Comparison of ENCODE assay signal across 22 cellular contexts in the genomic region with DNA sequence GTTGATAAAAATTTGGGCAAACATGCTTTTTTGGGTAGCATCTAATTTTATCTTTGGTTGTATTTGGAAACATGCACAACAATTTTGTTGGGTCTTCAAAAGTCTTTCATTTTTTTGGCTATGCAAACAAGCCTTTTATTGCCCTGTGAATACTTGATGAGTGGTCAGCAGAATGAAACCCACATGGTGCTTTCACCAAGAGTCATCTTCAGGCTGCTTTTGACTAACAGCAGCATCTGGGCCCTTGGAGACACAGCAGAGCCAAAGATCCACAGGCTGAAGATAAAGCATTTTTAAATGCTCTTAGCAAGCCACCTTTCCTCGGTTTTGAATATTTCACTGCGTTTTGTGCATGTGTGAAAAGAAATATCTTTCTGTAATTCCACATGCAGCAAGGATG.
DNase-seq lines count a peak whose midpoint lies in the region; ATAC-seq and TF ChIP-seq lines count a peak whose summit lies in the region.
"Had no signal": no experiment of that assay in that cellular context is flagged by ENCODE, and none has a peak within 500 bp of the region (broad histone marks: within the 10 kb centered on the region; RNA-seq: fewer than 3 reads in every experiment).

No MANE protein-coding gene starts in this region.

- no peak for TF ChIP-seq CTCF in fibroblast of villous mesenchyme (IDR thresholded peaks at IDR 0.05; ENCODE audit: insufficient read depth, low read depth, low read length)
- TF ChIP-seq CTCF in uterus (IDR thresholded peaks at IDR 0.05) = no peak

- H3K4me3 ChIP-seq in fibroblast of villous mesenchyme (ENCODE audit: low read depth, low read length) (no peak overlapping the region), uterus (no peak overlapping the region)
- H3K4me3 ChIP-seq: GM12878, K562, SJSA1 had no signal

- H3K36me3 ChIP-seq in uterus = no peaks in the 10 kb centered on the region
- H3K36me3 ChIP-seq: BE2C, SJSA1 had no signal

- ATAC-seq in GM18511 (IDR thresholded peaks at IDR 0.05; ENCODE audit: unreplicated experiment) = no peak
- no peak for ATAC-seq in HG02678 (IDR thresholded peaks at IDR 0.05; ENCODE audit: unreplicated experiment)
- ATAC-seq: GM12878, K562, PC-3, T-cell had no signal

- H3K27ac ChIP-seq in uterus = peak overlapping the region; percentile 47 to 57
- H3K27ac ChIP-seq: SJSA1 had no signal

- no peaks in the 10 kb centered on the region for H3K9me3 ChIP-seq in uterus
- H3K9me3 ChIP-seq: BE2C, SJSA1 had no signal

- no peak for TF ChIP-seq POLR2A in uterus (IDR thresholded peaks at IDR 0.05)

- H3K27me3 ChIP-seq in uterus = no peaks in the 10 kb centered on the region
- H3K27me3 ChIP-seq: BE2C, SJSA1 had no signal

- H3K4me1 ChIP-seq in uterus = no peaks in the 10 kb centered on the region
- H3K4me1 ChIP-seq: BE2C, SJSA1 had no signal

- DNase-seq in AG20443 (ENCODE audit: low spot score) (peak; percentile 72), GM04504 (ENCODE audit: low read depth) (peak; percentile 10), fibroblast of villous mesenchyme (ENCODE audit: low read depth) (peak; percentile 18), uterus (no peak), dedifferentiated amniotic fluid mesenchymal stem cell (ENCODE audit: extremely low spot score) (no peak)
- DNase-seq: BE2C, HCEC 1CT, NCI-H1105 treated with DMSO at 0.1 percent for 48 hours, NCI-H146, NCI-H1930, NCI-H2107, NCI-H524, NCI-H748 treated with DMSO at 0.1 percent for 48 hours, PC-3, Right ventricle myocardium superior, RPMI8226, T-cell had no signal

- intact Hi-C loops in uterus (cut with DNase I; ENCODE audit: low total_unique reads) = no loop called here

Comparison
In these comparisons a context has a peak if more than half of its experiments do, and no peak if none do; other contexts are left out.
1. DNase-seq: peak in AG20443 (single experiment), GM04504 (single experiment) and fibroblast of villous mesenchyme (single experiment); none in uterus (0 of 2) and dedifferentiated amniotic fluid mesenchymal stem cell (single experiment).